ENCODE assay signal across 15 cellular contexts in the genomic region with DNA sequence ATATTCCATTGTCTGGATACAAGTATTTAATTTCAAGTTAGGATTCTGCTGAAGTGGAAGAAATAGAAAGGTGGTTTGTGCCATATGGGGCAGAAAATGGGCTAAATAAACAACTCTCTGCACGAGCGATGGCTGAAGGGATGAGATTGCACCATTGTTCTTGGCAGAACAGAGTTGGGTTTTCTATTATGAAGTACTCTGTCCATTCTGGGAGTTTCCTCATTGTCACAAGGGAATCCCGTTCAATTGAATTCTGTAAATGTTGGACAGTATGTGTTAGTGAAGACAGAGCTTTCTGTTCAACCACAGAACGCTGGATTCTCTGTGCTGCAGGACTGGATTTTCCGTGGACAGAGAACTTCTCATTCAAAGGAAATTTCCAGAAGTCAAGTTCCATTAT.
DNase-seq lines count a peak whose midpoint lies in the region; ATAC-seq and TF ChIP-seq lines count a peak whose summit lies in the region.
"Had no signal": no experiment of that assay in that cellular context is flagged by ENCODE, and none has a peak within 500 bp of the region (broad histone marks: within the 10 kb centered on the region; RNA-seq: fewer than 3 reads in every experiment).

No MANE protein-coding gene starts in this region.

- H3K4ac ChIP-seq in mesendoderm (ENCODE audit: low read depth, low read length): no peak overlapping the region

- no peak overlapping the region for H3K4me3 Mint-ChIP-seq in stimulated activated naive B cell treated with anti-CD40 and anti-IgM and Interleukin-4, amounts not matched to agents 10 μg/mL and 1 μg/mL and 100 μg/mL, for 72 hours
- H3K4me3 Mint-ChIP-seq: CD4-positive, CD25-positive, alpha-beta regulatory T cell; CD8-positive, alpha-beta memory T cell had no signal

- H3K9me3 ChIP-seq in PC-3 (ENCODE audit: low read length) (no peaks in the 10 kb centered on the region), aorta (ENCODE audit: control insufficient read depth, low read length) (no peaks in the 10 kb centered on the region)
- H3K9me3 ChIP-seq: BE2C, HAP-1 had no signal

- WGBS in mesendoderm (ENCODE audit: extremely low coverage, insufficient coverage, low lambda C conversion rate): no CpG with 5 or more reads among the region's 5 CpGs
- 88 to 89% methylated on average over 5 of the region's 5 CpGs for WGBS in aorta, 2 donors

- DNase-seq in PC-3 (no peak), fibroblast of gingiva (ENCODE audit: low read depth) (peak; percentile 78), mesendoderm (no peak), aorta (no peak), SW480 (ENCODE audit: low spot score) (no peak)
- DNase-seq in stimulated activated naive B cell treated with anti-CD40 and anti-IgM and Interleukin-4, amounts not matched to agents 10 μg/mL and 1 μg/mL and 100 μg/mL, for 72 hours: no peak
- no peak for DNase-seq in stimulated activated naive CD4-positive, alpha-beta T cell (lab: John Stamatoyannopoulos, UW)
- DNase-seq: ACHN; BE2C; C1 segment of cervical spinal cord; CD4-positive, CD25-positive, alpha-beta regulatory T cell; CD8-positive, alpha-beta memory T cell; COR-L47 had no signal

- no peak overlapping the region for H2BK5ac ChIP-seq in mesendoderm (ENCODE audit: low read length)

- no peaks in the 10 kb centered on the region for H3K4me1 Mint-ChIP-seq in stimulated activated naive B cell treated with anti-CD40 and anti-IgM and Interleukin-4, amounts not matched to agents 10 μg/mL and 1 μg/mL and 100 μg/mL, for 72 hours
- H3K4me1 Mint-ChIP-seq: CD4-positive, CD25-positive, alpha-beta regulatory T cell; CD8-positive, alpha-beta memory T cell had no signal

- no peak overlapping the region for H4K8ac ChIP-seq in mesendoderm (ENCODE audit: low read depth, low read length)

- H3K79me1 ChIP-seq in mesendoderm (ENCODE audit: low read length): no peaks in the 10 kb centered on the region

- no peak overlapping the region for H3K27ac Mint-ChIP-seq in stimulated activated naive B cell treated with anti-CD40 and anti-IgM and Interleukin-4, amounts not matched to agents 10 μg/mL and 1 μg/mL and 100 μg/mL, for 72 hours
- H3K27ac Mint-ChIP-seq: CD4-positive, CD25-positive, alpha-beta regulatory T cell; CD8-positive, alpha-beta memory T cell had no signal

- intact Hi-C loops in PC-3 (cut with micrococcal nuclease): no loop called here
- intact Hi-C loops in aorta (cut with DNase I): no loop called here

- H3K36me3 ChIP-seq in PC-3 (ENCODE audit: low read depth, low read length): no peaks in the 10 kb centered on the region
- H3K36me3 ChIP-seq in mesendoderm (ENCODE audit: control insufficient read depth, insufficient read depth, low read length): no peaks in the 10 kb centered on the region
- H3K36me3 ChIP-seq in aorta (ENCODE audit: control insufficient read depth in 1 of 2, insufficient read depth in 2 of 2, low read length in 1 of 2): no peaks in the 10 kb centered on the region
- H3K36me3 ChIP-seq: BE2C, HAP-1 had no signal

- CTCF ChIA-PET in PC-3 (lab: Charles Lee): no interaction called here

- H2AK5ac ChIP-seq in mesendoderm (ENCODE audit: low read length): peak overlapping the region; percentile 60

- H2BK15ac ChIP-seq in mesendoderm (replicated peaks; ENCODE audit: low read depth): peak overlapping the region; percentile 1

- no TSS peak for BruUV-seq in PC-3 (replicated peaks; lab: Mats Ljungman, UMichigan)

- no peaks in the 10 kb centered on the region for H3K9me2 ChIP-seq in PC-3 (replicated peaks; ENCODE audit: low read length)

- 0 out of 2 replicates have a peak overlapping the region, but pooled peaks have one; percentile 3 for H3K4me2 ChIP-seq in PC-3 (ENCODE audit: low read length)
- H3K4me2 ChIP-seq in mesendoderm (ENCODE audit: low read length): no peak overlapping the region

- H3K27ac ChIP-seq in PC-3 (ENCODE audit: low read length): peak overlapping the region; percentile 17; the same call in 1 of the 2 replicates
- no peak overlapping the region for H3K27ac ChIP-seq in mesendoderm (ENCODE audit: low read depth, low read length)
- H3K27ac ChIP-seq in aorta (ENCODE audit: low read depth in 1 of 2, low read length in 2 of 2): no peak overlapping the region
- H3K27ac ChIP-seq: GM23248 had no signal

- H3K4me3 ChIP-seq in PC-3 (ENCODE audit: low read length) (no peak overlapping the region), mesendoderm (ENCODE audit: low read length) (no peak overlapping the region), aorta (ENCODE audit: low read length in 2 of 2) (no peak overlapping the region)
- H3K4me3 ChIP-seq: GM23248, HAP-1 had no signal

- H3K9me3 Mint-ChIP-seq in stimulated activated naive B cell treated with anti-CD40 and anti-IgM and Interleukin-4, amounts not matched to agents 10 μg/mL and 1 μg/mL and 100 μg/mL, for 72 hours: peaks cover 0 to 8% of the 10 kb centered on the region in 2 donors

- H4K20me1 ChIP-seq in PC-3 (ENCODE audit: low read length): no peaks in the 10 kb centered on the region

- H3K4me1 ChIP-seq in PC-3 (ENCODE audit: insufficient read depth, low read length): peaks cover 23% of the 10 kb centered on the region
- no peaks in the 10 kb centered on the region for H3K4me1 ChIP-seq in mesendoderm (ENCODE audit: control insufficient read depth, low read depth, low read length)
- H3K4me1 ChIP-seq in aorta (ENCODE audit: control insufficient read depth in 1 of 2, insufficient read depth in 2 of 2, low read length in 2 of 2): no peaks in the 10 kb centered on the region
- H3K4me1 ChIP-seq: BE2C, HAP-1 had no signal

- no peaks in the 10 kb centered on the region for H3F3A ChIP-seq in PC-3 (ENCODE audit: low read length, unreplicated experiment)

- ATAC-seq in PC-3 (no peak), aorta (ENCODE audit: low FRiP score) (peak; percentile 52)
- no peak for ATAC-seq in stimulated activated naive B cell treated with anti-CD40 and anti-IgM and Interleukin-4, amounts not matched to agents 10 μg/mL and 1 μg/mL and 100 μg/mL, for 72 hours (replicated peaks)

- H2BK120ac ChIP-seq in mesendoderm (ENCODE audit: low read depth, low read length): no peak overlapping the region

- no peak overlapping the region for H3K23ac ChIP-seq in mesendoderm (ENCODE audit: low read length)

- no peak for TF ChIP-seq CTCF in PC-3 (conservative IDR thresholded peaks at IDR 0.05; ENCODE audit: low read depth, low read length)

- H3K9ac ChIP-seq in PC-3 (ENCODE audit: low read length) (no peak overlapping the region), mesendoderm (ENCODE audit: low read length) (no peak overlapping the region)
- H3K9ac ChIP-seq: GM23248 had no signal

- H3K79me2 ChIP-seq in PC-3 (ENCODE audit: low read length) (no peaks in the 10 kb centered on the region), mesendoderm (ENCODE audit: control insufficient read depth, insufficient read depth, low read length) (no peaks in the 10 kb centered on the region)

- no peak overlapping the region for H2AFZ ChIP-seq in PC-3 (ENCODE audit: low read length)
- H2AFZ ChIP-seq: GM23248 had no signal

- no peak overlapping the region for H3K18ac ChIP-seq in mesendoderm (ENCODE audit: low read length)

- no peaks in the 10 kb centered on the region for H3K27me3 ChIP-seq in PC-3 (ENCODE audit: low read length)
- no peaks in the 10 kb centered on the region for H3K27me3 ChIP-seq in mesendoderm (ENCODE audit: insufficient read depth, low read length, poor library complexity)
- H3K27me3 ChIP-seq in aorta (ENCODE audit: control insufficient read depth in 1 of 2, insufficient read depth in 2 of 2, low read length in 1 of 2): no peaks in the 10 kb centered on the region
- H3K27me3 ChIP-seq: BE2C had no signal

- no peak overlapping the region for H4K5ac ChIP-seq in mesendoderm (ENCODE audit: low read length)

- no peak overlapping the region for H3K56ac ChIP-seq in mesendoderm (ENCODE audit: low read length)

- no peaks in the 10 kb centered on the region for H3K27me3 Mint-ChIP-seq in stimulated activated naive B cell treated with anti-CD40 and anti-IgM and Interleukin-4, amounts not matched to agents 10 μg/mL and 1 μg/mL and 100 μg/mL, for 72 hours
- H3K27me3 Mint-ChIP-seq: CD4-positive, CD25-positive, alpha-beta regulatory T cell had no signal

- H3K36me3 Mint-ChIP-seq in stimulated activated naive B cell treated with anti-CD40 and anti-IgM and Interleukin-4, amounts not matched to agents 10 μg/mL and 1 μg/mL and 100 μg/mL, for 72 hours: no peaks in the 10 kb centered on the region
- H3K36me3 Mint-ChIP-seq: CD4-positive, CD25-positive, alpha-beta regulatory T cell; CD8-positive, alpha-beta memory T cell had no signal

- POLR2A ChIA-PET in PC-3 (lab: Charles Lee; ENCODE audit: unreplicated experiment): no interaction called here
